In the genomic region with DNA sequence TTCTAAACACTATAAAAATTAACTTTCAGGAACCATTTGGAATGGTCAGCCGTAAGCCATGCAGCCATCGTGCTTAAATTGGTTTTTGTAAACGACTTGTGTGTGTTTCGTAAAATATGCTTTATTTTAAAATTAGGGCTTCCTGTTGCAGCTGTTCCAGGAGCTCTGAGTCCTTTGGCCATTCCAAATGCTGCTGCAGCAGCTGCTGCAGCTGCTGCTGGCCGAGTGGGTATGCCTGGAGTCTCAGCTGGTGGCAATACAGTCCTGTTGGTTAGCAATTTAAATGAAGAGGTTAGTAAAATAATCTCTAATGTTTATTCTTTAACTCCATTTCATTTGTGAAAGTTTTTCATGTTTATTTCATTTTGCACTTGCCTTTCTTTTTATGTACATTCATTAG, we compare ENCODE assay signal across 18 cellular contexts.
DNase-seq lines count a peak whose midpoint lies in the region; ATAC-seq lines count a peak whose summit lies in the region.
"Had no signal": no experiment of that assay in that cellular context is flagged by ENCODE, and none has a peak within 500 bp of the region (broad histone marks: within the 10 kb centered on the region; RNA-seq: fewer than 3 reads in every experiment).

No MANE protein-coding gene starts in this region.

- DNase-seq in left ventricle myocardium superior (peak; percentile 27), left cardiac atrium (no peak), SK-N-MC (ENCODE audit: low read depth, low spot score) (no peak), lung microvascular endothelial cell (ENCODE audit: low read depth in 2 of 2) (peak; percentile 7 to 9), NOMO-1 (lab: John Stamatoyannopoulos, UW; ENCODE audit: unreplicated experiment in 2 of 2) (no peak)
- no peak for DNase-seq in activated T-cell treated with anti-CD3 and anti-CD28 coated beads, Interleukin-2, amount 50 U/mL, for 48 hours
- DNase-seq: ACHN; Caco-2; CD4-positive, CD25-positive, alpha-beta regulatory T cell; DMS53; IMR-90; Karpas-422; NCI-H2029 treated with DMSO at 0.1 percent for 48 hours; NCI-H524; NK-92 treated with Interleukin-12 subunit alpha and Interleukin-12 subunit beta, amount 100 ng/mL, for 24 hours; OCI-M1; RPMI8226 had no signal

- peak overlapping the region; percentile 39 for H3K27ac ChIP-seq in SK-N-MC

- H3K9ac ChIP-seq in SK-N-MC (ENCODE audit: insufficient read length), result no peak overlapping the region

- H3K4me3 ChIP-seq in SK-N-MC, result no peak overlapping the region

- ATAC-seq in left ventricle myocardium superior (peak; percentile 63), left cardiac atrium (no peak), HG02885 (IDR thresholded peaks at IDR 0.05; ENCODE audit: poor library complexity, unreplicated experiment) (no peak)

- H3K36me3 ChIP-seq in SK-N-MC (ENCODE audit: insufficient read depth, low read length), result peaks cover 81% of the 10 kb centered on the region

- no peaks in the 10 kb centered on the region for H3K9me3 ChIP-seq in SK-N-MC (ENCODE audit: low read depth, low read length)
- H3K9me3 ChIP-seq: Caco-2 had no signal

- intact Hi-C loops in left ventricle myocardium superior (cut with micrococcal nuclease) (no loop called here), left cardiac atrium (cut with DNase I) (no loop called here)

Comparison
In these comparisons a context has a peak if more than half of its experiments do, and no peak if none do; other contexts are left out.
1. DNase-seq: peak in left ventricle myocardium superior (single experiment) and lung microvascular endothelial cell (2 of 2); none in left cardiac atrium (single experiment), SK-N-MC (single experiment), activated T-cell treated with anti-CD3 and anti-CD28 coated beads, Interleukin-2, amount 50 U/mL, for 48 hours (0 of 2) and NOMO-1 (0 of 2).